Comparison of ENCODE assay signal across 1 cellular context in genomic region chr1:41242645-41243171, GRCh38.
TF ChIP-seq lines count a peak whose summit lies in the region.

No MANE protein-coding gene starts in this region.

TF ChIP-seq in HepG2, 621 proteins besides CTCF, POLR2A, EP300 and RAD21 (continues in another document):
- no peak for TF ChIP-seq UBTF (CRISPR knock-in tag; IDR thresholded peaks at IDR 0.05)
- TF ChIP-seq BORCS8-MEF2B (CRISPR knock-in tag; IDR thresholded peaks at IDR 0.05) = 0 out of 2 replicates have a peak, but pooled peaks have one; percentile 6
- TF ChIP-seq GFI1 (CRISPR knock-in tag; IDR thresholded peaks at IDR 0.05; ENCODE audit: borderline replicate concordance) = no peak
- TF ChIP-seq ZNF263 (CRISPR knock-in tag; IDR thresholded peaks at IDR 0.05) = peak; percentile 95
- TF ChIP-seq MTF2 (CRISPR knock-in tag; IDR thresholded peaks at IDR 0.05; ENCODE audit: borderline replicate concordance) = 0 out of 2 replicates have a peak, but pooled peaks have one; percentile 27
- TF ChIP-seq SNAPC4 (CRISPR knock-in tag; IDR thresholded peaks at IDR 0.05) = no peak
- TF ChIP-seq ARNTL (CRISPR knock-in tag; IDR thresholded peaks at IDR 0.05) = 0 out of 2 replicates have a peak, but pooled peaks have one; percentile 28
- peak; percentile 15; the same call in 1 of the 2 replicates for TF ChIP-seq ZNF704 (CRISPR knock-in tag; IDR thresholded peaks at IDR 0.05; ENCODE audit: borderline replicate concordance)
- TF ChIP-seq E2F1 (CRISPR knock-in tag; IDR thresholded peaks at IDR 0.05) = no peak
- TF ChIP-seq LRRFIP1 (CRISPR knock-in tag; conservative IDR thresholded peaks at IDR 0.05) = no peak
- TF ChIP-seq ZFYVE20 (CRISPR knock-in tag; IDR thresholded peaks at IDR 0.05; ENCODE audit: borderline replicate concordance, low read depth) = no peak
- no peak for TF ChIP-seq ZNF619 (CRISPR knock-in tag; IDR thresholded peaks at IDR 0.05)
- TF ChIP-seq ZNF512 (CRISPR knock-in tag; IDR thresholded peaks at IDR 0.05) = 0 out of 2 replicates have a peak, but pooled peaks have one; percentile 40
- 0 out of 2 replicates have a peak, but pooled peaks have one; percentile 4 for TF ChIP-seq THAP7 (CRISPR knock-in tag; IDR thresholded peaks at IDR 0.05)
- peak; percentile 68; the same call in 1 of the 2 replicates for TF ChIP-seq FOXC1 (CRISPR knock-in tag; IDR thresholded peaks at IDR 0.05; ENCODE audit: borderline replicate concordance)
- TF ChIP-seq MAFK (conservative IDR thresholded peaks at IDR 0.05 in 1 of 2, IDR thresholded peaks at IDR 0.05 in 1 of 2; ENCODE audit: low read length in 2 of 2) = no peak
- peak; percentile 67; the same call in 1 of the 2 replicates for TF ChIP-seq CHCHD3 (CRISPR knock-in tag; IDR thresholded peaks at IDR 0.05)
- TF ChIP-seq ZNF687 (CRISPR knock-in tag; IDR thresholded peaks at IDR 0.05) = peak; percentile 31
- TF ChIP-seq ZMYM4 (CRISPR knock-in tag; IDR thresholded peaks at IDR 0.05) = peak; percentile 44; the same call in 1 of the 2 replicates
- TF ChIP-seq ZNF770 (CRISPR knock-in tag; IDR thresholded peaks at IDR 0.05) = peak; percentile 71
- peak; percentile 9; the same call in 1 of the 2 replicates for TF ChIP-seq HDAC1 (CRISPR knock-in tag; IDR thresholded peaks at IDR 0.05)
- peak; percentile 51; the same call in 1 of the 2 replicates for TF ChIP-seq ZFP91 (CRISPR knock-in tag; IDR thresholded peaks at IDR 0.05; ENCODE audit: borderline replicate concordance)
- no peak for TF ChIP-seq MIER2 (CRISPR knock-in tag; IDR thresholded peaks at IDR 0.05)
- peak; percentile 55; the same call in 1 of the 2 replicates for TF ChIP-seq TBX2 (CRISPR knock-in tag; IDR thresholded peaks at IDR 0.05; ENCODE audit: borderline replicate concordance)
- 0 out of 2 replicates have a peak, but pooled peaks have one; percentile 19 for TF ChIP-seq PAX8 (CRISPR knock-in tag; IDR thresholded peaks at IDR 0.05; ENCODE audit: borderline replicate concordance)
